ENCODE assay signal across 1 cellular context in the genomic region with DNA sequence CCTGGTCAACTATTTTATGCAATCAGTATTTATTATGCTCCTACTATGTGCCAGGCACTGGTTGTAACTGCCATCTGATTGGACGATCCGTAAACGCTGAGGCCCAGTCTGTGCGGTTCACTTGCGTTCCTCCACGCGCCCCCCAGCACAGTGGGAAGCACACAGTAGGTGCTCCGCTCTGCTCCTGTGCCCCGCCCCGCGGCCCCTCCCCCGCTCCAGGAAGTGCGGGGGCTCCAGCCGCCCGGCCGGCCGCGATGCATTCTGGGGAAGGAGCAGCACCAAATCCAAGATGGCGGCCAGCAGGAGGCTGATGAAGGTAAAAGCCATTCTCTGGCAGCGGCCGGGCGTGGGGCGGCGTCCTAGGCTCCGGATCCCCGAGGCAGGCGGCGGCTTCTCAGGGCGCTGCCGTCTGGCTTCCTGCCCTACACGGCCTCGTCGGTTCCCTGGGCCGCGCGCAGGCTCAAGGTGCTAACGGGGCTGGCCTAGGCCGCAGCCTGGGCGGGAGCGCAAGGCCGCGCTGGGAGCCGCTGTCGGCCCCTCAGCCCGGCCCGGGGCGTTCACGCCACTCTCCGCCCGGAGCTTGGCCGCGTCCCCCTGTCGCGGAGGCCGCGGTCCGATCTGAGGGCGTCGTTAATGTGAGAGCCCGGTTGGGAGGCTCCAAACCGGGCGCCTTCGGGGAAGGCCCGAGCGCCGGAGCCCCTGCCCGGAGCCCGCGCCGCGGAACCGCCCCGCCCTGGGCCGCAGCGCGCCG.
TF ChIP-seq lines count a peak whose summit lies in the region.

Gene UBE2L3 (plus strand): TSS at position 259 of the 751 bp plus-strand sequence. CDS start 31 bp downstream, at position 290.

TF ChIP-seq in GM12878, 131 proteins besides CTCF, POLR2A, EP300 and RAD21 (continued from another document):
- TF ChIP-seq WRNIP1 (IDR thresholded peaks at IDR 0.05; ENCODE audit: borderline replicate concordance, low read depth, low read length) (peak; percentile 99; the same call in 1 of the 2 replicates), RCOR1 (conservative IDR thresholded peaks at IDR 0.05; ENCODE audit: low read depth, low read length) (0 out of 2 replicates have a peak, but pooled peaks have one; percentile 59), BHLHE40 (IDR thresholded peaks at IDR 0.05; ENCODE audit: borderline replicate concordance in 1 of 2, low read depth in 2 of 2, low read length in 1 of 2) (peak in 1 of 2 experiments; percentile 17; a peak in 1 of 4 replicates), POU2F2 (IDR thresholded peaks at IDR 0.05; ENCODE audit: borderline replicate concordance, low read depth, low read length) (peak; percentile 30; the same call in 1 of the 3 replicates), ZNF24 (IDR thresholded peaks at IDR 0.05) (peak; percentile 42; the same call in 1 of the 2 replicates), KLF5 (IDR thresholded peaks at IDR 0.05; ENCODE audit: partially characterized antibody) (no peak), ZNF207 (IDR thresholded peaks at IDR 0.05; ENCODE audit: borderline replicate concordance) (peak; percentile 63; the same call in 1 of the 2 replicates), BMI1 (IDR thresholded peaks at IDR 0.05; ENCODE audit: borderline replicate concordance) (peak; percentile 93), RUNX3 (IDR thresholded peaks at IDR 0.05; ENCODE audit: low read length) (peak; percentile 17), PKNOX1 (IDR thresholded peaks at IDR 0.05) (peak; percentile 24; the same call in 1 of the 2 replicates), RB1 (IDR thresholded peaks at IDR 0.05; ENCODE audit: borderline replicate concordance) (no peak; the same call in 1 of the 2 replicates), STAT3 (IDR thresholded peaks at IDR 0.05; ENCODE audit: low read depth, low read length) (no peak), SIN3A (IDR thresholded peaks at IDR 0.05; ENCODE audit: low read depth, low read length) (peak; percentile 70; the same call in 1 of the 2 replicates), E2F4 (IDR thresholded peaks at IDR 0.05; ENCODE audit: low read depth, low read length) (no peak), YY1 (IDR thresholded peaks at IDR 0.05; ENCODE audit: low read depth, low read length) (peak; percentile 98), ZNF217 (IDR thresholded peaks at IDR 0.05) (peak; percentile 100), MLLT1 (IDR thresholded peaks at IDR 0.05) (peak; percentile 78), BRCA1 (IDR thresholded peaks at IDR 0.05; ENCODE audit: low read depth, low read length) (no peak), SMAD5 (IDR thresholded peaks at IDR 0.05; ENCODE audit: low read depth) (peak; percentile 60; the same call in 1 of the 2 replicates), NR2F1 (conservative IDR thresholded peaks at IDR 0.05) (peak; percentile 59; the same call in 1 of the 2 replicates), SRF (IDR thresholded peaks at IDR 0.05; ENCODE audit: low read depth in 2 of 2, low read length in 2 of 2) (0 out of 4 replicates have a peak, but pooled peaks of 1 of the 2 experiments have one; percentile 57), KDM1A (IDR thresholded peaks at IDR 0.05; ENCODE audit: borderline replicate concordance) (peak; percentile 91; the same call in 1 of the 2 replicates)
- TF ChIP-seq, protein P1, sequence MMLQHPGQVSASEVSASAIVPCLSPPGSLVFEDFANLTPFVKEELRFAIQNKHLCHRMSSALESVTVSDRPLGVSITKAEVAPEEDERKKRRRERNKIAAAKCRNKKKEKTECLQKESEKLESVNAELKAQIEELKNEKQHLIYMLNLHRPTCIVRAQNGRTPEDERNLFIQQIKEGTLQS (IDR thresholded peaks at IDR 0.05; ENCODE audit: borderline replicate concordance, extremely low read depth, low read depth, low read length): no peak
- TF ChIP-seq, protein P2, sequence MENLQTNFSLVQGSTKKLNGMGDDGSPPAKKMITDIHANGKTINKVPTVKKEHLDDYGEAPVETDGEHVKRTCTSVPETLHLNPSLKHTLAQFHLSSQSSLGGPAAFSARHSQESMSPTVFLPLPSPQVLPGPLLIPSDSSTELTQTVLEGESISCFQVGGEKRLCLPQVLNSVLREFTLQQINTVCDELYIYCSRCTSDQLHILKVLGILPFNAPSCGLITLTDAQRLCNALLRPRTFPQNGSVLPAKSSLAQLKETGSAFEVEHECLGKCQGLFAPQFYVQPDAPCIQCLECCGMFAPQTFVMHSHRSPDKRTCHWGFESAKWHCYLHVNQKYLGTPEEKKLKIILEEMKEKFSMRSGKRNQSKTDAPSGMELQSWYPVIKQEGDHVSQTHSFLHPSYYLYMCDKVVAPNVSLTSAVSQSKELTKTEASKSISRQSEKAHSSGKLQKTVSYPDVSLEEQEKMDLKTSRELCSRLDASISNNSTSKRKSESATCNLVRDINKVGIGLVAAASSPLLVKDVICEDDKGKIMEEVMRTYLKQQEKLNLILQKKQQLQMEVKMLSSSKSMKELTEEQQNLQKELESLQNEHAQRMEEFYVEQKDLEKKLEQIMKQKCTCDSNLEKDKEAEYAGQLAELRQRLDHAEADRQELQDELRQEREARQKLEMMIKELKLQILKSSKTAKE (IDR thresholded peaks at IDR 0.05; ENCODE audit: low read depth, poor library complexity, severe bottlenecking): peak; percentile 58
- TF ChIP-seq, protein P3, sequence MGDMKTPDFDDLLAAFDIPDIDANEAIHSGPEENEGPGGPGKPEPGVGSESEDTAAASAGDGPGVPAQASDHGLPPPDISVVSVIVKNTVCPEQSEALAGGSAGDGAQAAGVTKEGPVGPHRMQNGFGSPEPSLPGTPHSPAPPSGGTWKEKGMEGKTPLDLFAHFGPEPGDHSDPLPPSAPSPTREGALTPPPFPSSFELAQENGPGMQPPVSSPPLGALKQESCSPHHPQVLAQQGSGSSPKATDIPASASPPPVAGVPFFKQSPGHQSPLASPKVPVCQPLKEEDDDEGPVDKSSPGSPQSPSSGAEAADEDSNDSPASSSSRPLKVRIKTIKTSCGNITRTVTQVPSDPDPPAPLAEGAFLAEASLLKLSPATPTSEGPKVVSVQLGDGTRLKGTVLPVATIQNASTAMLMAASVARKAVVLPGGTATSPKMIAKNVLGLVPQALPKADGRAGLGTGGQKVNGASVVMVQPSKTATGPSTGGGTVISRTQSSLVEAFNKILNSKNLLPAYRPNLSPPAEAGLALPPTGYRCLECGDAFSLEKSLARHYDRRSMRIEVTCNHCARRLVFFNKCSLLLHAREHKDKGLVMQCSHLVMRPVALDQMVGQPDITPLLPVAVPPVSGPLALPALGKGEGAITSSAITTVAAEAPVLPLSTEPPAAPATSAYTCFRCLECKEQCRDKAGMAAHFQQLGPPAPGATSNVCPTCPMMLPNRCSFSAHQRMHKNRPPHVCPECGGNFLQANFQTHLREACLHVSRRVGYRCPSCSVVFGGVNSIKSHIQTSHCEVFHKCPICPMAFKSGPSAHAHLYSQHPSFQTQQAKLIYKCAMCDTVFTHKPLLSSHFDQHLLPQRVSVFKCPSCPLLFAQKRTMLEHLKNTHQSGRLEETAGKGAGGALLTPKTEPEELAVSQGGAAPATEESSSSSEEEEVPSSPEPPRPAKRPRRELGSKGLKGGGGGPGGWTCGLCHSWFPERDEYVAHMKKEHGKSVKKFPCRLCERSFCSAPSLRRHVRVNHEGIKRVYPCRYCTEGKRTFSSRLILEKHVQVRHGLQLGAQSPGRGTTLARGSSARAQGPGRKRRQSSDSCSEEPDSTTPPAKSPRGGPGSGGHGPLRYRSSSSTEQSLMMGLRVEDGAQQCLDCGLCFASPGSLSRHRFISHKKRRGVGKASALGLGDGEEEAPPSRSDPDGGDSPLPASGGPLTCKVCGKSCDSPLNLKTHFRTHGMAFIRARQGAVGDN (IDR thresholded peaks at IDR 0.05): peak; percentile 85
- TF ChIP-seq, protein P4, sequence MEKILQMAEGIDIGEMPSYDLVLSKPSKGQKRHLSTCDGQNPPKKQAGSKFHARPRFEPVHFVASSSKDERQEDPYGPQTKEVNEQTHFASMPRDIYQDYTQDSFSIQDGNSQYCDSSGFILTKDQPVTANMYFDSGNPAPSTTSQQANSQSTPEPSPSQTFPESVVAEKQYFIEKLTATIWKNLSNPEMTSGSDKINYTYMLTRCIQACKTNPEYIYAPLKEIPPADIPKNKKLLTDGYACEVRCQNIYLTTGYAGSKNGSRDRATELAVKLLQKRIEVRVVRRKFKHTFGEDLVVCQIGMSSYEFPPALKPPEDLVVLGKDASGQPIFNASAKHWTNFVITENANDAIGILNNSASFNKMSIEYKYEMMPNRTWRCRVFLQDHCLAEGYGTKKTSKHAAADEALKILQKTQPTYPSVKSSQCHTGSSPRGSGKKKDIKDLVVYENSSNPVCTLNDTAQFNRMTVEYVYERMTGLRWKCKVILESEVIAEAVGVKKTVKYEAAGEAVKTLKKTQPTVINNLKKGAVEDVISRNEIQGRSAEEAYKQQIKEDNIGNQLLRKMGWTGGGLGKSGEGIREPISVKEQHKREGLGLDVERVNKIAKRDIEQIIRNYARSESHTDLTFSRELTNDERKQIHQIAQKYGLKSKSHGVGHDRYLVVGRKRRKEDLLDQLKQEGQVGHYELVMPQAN (conservative IDR thresholded peaks at IDR 0.05): peak; percentile 69
